8 cellular contexts compared by ENCODE assay signal in the genomic region with DNA sequence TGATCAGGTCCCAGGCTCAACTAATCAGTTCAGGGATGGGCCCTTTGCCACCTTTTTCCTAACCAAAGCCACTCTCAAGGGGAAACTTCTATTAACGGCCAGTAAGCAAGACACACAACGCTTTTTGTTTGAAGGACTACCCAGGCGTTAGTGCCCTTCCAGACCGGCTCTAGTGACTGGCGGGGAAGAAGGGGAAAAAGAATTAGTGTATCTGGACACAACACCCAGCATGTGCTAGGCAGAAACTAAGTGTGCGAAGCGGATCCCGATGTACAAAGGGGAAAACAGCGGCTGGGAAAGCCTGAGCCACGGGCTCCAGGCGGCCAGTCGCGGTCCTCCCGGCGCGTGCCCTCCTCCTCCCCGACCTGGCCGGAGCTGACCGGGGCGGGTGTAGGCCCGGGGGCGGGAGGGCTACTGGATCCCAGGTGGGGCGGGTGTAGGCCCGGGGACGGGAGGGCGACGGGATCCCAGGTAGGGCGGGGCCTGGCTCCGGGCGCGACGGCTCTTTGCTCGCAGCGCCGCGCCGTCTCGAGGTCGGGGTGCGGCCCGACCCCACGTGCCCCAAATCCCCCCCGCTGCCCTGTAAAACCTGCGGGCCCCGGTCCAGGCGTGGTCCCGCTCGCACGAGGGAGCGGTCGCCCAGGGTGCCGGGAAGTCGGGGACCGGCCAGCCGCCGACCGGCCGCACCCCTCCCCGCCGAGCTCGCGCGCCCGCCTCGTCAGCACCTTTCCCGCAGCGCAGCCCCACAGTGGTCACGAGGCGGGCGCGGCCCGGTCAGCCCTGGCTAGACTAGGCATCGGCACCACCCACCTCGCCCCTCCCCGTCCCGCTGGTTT. TPM values are rescaled to one million over a fixed set of nuclear protein-coding genes. Genes with fewer than 3 reads are reported as not detected.
DNase-seq lines count a peak whose midpoint lies in the region; ATAC-seq and TF ChIP-seq lines count a peak whose summit lies in the region.

No MANE protein-coding gene starts in this region.

- peak overlapping the region; percentile 51 for H3K4me3 ChIP-seq in colonic mucosa
- H3K4me3 ChIP-seq in liver (ENCODE audit: low read depth in 1 of 3, low read length in 3 of 3), result peak overlapping the region in 2 of 3 donors; percentile 53 to 57
- peak overlapping the region; percentile 73 to 92 for H3K4me3 ChIP-seq in tibial artery

- H3K27ac ChIP-seq in colonic mucosa (peak overlapping the region; percentile 98), liver (ENCODE audit: low read depth in 1 of 2, low read length in 2 of 2) (peak overlapping the region; percentile 100), tibial artery (peak overlapping the region; percentile 99 to 100)

- DNase-seq in DMS114 treated with DMSO at 0.1 percent for 48 hours (lab: John Stamatoyannopoulos, UW; ENCODE audit: unreplicated experiment), result peak; percentile 25
- no peak for DNase-seq in colonic mucosa
- no peak for DNase-seq in tibial artery
- DNase-seq in ureter (ENCODE audit: low spot score), result no peak

- TF ChIP-seq RAD21 in liver (IDR thresholded peaks at IDR 0.05), result peak in 1 of 2 donors; percentile 15

- H3K36me3 ChIP-seq in colonic mucosa, result no peaks in the 10 kb centered on the region
- H3K36me3 ChIP-seq in liver (ENCODE audit: control insufficient read depth in 4 of 4, insufficient read depth in 3 of 4, low read depth in 1 of 4, low read length in 3 of 4), result no peaks in the 10 kb centered on the region
- no peaks in the 10 kb centered on the region for H3K36me3 ChIP-seq in tibial artery

- TF ChIP-seq CTCF in colonic mucosa (IDR thresholded peaks at IDR 0.05), result no peak
- TF ChIP-seq CTCF in liver (IDR thresholded peaks at IDR 0.05; ENCODE audit: low read depth, low read length, missing input control), result no peak
- TF ChIP-seq CTCF in tibial artery (IDR thresholded peaks at IDR 0.05), result no peak

- under 1% methylated on average over 76 of the region's 76 CpGs for WGBS in liver

- H3K9ac ChIP-seq in colonic mucosa (ENCODE audit: low read depth in 2 of 2, low read length in 2 of 2) (peak overlapping the region; percentile 90 to 96), liver (ENCODE audit: low read depth in 1 of 2, low read length in 2 of 2) (peak overlapping the region; percentile 96 to 100)

- H3K9me3 ChIP-seq in colonic mucosa (no peaks in the 10 kb centered on the region), liver (ENCODE audit: control insufficient read depth in 4 of 4, low read length in 3 of 4) (no peaks in the 10 kb centered on the region), tibial artery (no peaks in the 10 kb centered on the region)

- intact Hi-C loops in colonic mucosa (cut with DNase I) (loop anchor here (2.0 to 5.0 kb wide), 2 partner anchors 55 to 229 kb away; a partner anchor contains a TSS), tibial artery (cut with DNase I; ENCODE audit: low total_unique reads) (loop anchor here (2.0 to 5.0 kb wide), 3 partner anchors 47 to 225 kb away; a partner anchor contains a TSS)

- H3K27me3 ChIP-seq in colonic mucosa (no peaks in the 10 kb centered on the region), liver (ENCODE audit: control insufficient read depth in 4 of 4, insufficient read depth in 4 of 4, low read length in 3 of 4) (no peaks in the 10 kb centered on the region), tibial artery (no peaks in the 10 kb centered on the region)

- H3K4me1 ChIP-seq in colonic mucosa (peaks cover 6% of the 10 kb centered on the region), liver (ENCODE audit: control insufficient read depth in 4 of 4, insufficient read depth in 4 of 4, low read length in 3 of 4) (peaks cover 0 to 16% (median 8%) of the 10 kb centered on the region in 4 donors), tibial artery (peaks cover 0 to 23% (median 15%) of the 10 kb centered on the region in 4 donors)

- ATAC-seq in GM19397 (IDR thresholded peaks at IDR 0.05; ENCODE audit: unreplicated experiment) (peak; percentile 34), HG03442 (IDR thresholded peaks at IDR 0.05; ENCODE audit: unreplicated experiment) (peak; percentile 17), SK-N-SH treated with all-trans-retinoic acid at 6 μM for 48 hours (peak; percentile 79)

TF ChIP-seq in SK-N-SH treated with all-trans-retinoic acid at 6 μM for 48 hours, 23 proteins besides CTCF, POLR2A, EP300 and RAD21 (continues in another document):
- TF ChIP-seq CSDC2 (CRISPR knock-in tag; IDR thresholded peaks at IDR 0.05) (no peak), ZC3H10 (CRISPR knock-in tag; IDR thresholded peaks at IDR 0.05) (no peak), GLIS3 (CRISPR knock-in tag; IDR thresholded peaks at IDR 0.05) (no peak), ESRRG (CRISPR knock-in tag; IDR thresholded peaks at IDR 0.05) (no peak)
- TF ChIP-seq, protein P1, sequence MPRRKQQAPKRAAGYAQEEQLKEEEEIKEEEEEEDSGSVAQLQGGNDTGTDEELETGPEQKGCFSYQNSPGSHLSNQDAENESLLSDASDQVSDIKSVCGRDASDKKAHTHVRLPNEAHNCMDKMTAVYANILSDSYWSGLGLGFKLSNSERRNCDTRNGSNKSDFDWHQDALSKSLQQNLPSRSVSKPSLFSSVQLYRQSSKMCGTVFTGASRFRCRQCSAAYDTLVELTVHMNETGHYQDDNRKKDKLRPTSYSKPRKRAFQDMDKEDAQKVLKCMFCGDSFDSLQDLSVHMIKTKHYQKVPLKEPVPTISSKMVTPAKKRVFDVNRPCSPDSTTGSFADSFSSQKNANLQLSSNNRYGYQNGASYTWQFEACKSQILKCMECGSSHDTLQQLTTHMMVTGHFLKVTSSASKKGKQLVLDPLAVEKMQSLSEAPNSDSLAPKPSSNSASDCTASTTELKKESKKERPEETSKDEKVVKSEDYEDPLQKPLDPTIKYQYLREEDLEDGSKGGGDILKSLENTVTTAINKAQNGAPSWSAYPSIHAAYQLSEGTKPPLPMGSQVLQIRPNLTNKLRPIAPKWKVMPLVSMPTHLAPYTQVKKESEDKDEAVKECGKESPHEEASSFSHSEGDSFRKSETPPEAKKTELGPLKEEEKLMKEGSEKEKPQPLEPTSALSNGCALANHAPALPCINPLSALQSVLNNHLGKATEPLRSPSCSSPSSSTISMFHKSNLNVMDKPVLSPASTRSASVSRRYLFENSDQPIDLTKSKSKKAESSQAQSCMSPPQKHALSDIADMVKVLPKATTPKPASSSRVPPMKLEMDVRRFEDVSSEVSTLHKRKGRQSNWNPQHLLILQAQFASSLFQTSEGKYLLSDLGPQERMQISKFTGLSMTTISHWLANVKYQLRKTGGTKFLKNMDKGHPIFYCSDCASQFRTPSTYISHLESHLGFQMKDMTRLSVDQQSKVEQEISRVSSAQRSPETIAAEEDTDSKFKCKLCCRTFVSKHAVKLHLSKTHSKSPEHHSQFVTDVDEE (CRISPR knock-in tag; IDR thresholded peaks at IDR 0.05), result 0 out of 2 replicates have a peak, but pooled peaks have one; percentile 48

TF ChIP-seq in liver, 16 proteins besides CTCF, POLR2A, EP300 and RAD21 (continues in another document):
- TF ChIP-seq, protein P2, sequence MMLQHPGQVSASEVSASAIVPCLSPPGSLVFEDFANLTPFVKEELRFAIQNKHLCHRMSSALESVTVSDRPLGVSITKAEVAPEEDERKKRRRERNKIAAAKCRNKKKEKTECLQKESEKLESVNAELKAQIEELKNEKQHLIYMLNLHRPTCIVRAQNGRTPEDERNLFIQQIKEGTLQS (IDR thresholded peaks at IDR 0.05), result no peak
- TF ChIP-seq JUND (IDR thresholded peaks at IDR 0.05) (no peak), GABPA (IDR thresholded peaks at IDR 0.05 in 1 of 2, conservative IDR thresholded peaks at IDR 0.05 in 1 of 2) (no peak), RXRA (IDR thresholded peaks at IDR 0.05) (no peak), HNF4G (IDR thresholded peaks at IDR 0.05) (no peak), NR2F2 (IDR thresholded peaks at IDR 0.05) (no peak), TAF1 (conservative IDR thresholded peaks at IDR 0.05) (peak; percentile 6), YY1 (IDR thresholded peaks at IDR 0.05) (peak; percentile 9), HNF4A (conservative IDR thresholded peaks at IDR 0.05) (no peak), FOXA2 (IDR thresholded peaks at IDR 0.05) (no peak)
- TF ChIP-seq, protein P3, sequence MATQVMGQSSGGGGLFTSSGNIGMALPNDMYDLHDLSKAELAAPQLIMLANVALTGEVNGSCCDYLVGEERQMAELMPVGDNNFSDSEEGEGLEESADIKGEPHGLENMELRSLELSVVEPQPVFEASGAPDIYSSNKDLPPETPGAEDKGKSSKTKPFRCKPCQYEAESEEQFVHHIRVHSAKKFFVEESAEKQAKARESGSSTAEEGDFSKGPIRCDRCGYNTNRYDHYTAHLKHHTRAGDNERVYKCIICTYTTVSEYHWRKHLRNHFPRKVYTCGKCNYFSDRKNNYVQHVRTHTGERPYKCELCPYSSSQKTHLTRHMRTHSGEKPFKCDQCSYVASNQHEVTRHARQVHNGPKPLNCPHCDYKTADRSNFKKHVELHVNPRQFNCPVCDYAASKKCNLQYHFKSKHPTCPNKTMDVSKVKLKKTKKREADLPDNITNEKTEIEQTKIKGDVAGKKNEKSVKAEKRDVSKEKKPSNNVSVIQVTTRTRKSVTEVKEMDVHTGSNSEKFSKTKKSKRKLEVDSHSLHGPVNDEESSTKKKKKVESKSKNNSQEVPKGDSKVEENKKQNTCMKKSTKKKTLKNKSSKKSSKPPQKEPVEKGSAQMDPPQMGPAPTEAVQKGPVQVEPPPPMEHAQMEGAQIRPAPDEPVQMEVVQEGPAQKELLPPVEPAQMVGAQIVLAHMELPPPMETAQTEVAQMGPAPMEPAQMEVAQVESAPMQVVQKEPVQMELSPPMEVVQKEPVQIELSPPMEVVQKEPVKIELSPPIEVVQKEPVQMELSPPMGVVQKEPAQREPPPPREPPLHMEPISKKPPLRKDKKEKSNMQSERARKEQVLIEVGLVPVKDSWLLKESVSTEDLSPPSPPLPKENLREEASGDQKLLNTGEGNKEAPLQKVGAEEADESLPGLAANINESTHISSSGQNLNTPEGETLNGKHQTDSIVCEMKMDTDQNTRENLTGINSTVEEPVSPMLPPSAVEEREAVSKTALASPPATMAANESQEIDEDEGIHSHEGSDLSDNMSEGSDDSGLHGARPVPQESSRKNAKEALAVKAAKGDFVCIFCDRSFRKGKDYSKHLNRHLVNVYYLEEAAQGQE (IDR thresholded peaks at IDR 0.05), result peak; percentile 78
- TF ChIP-seq, protein P4, sequence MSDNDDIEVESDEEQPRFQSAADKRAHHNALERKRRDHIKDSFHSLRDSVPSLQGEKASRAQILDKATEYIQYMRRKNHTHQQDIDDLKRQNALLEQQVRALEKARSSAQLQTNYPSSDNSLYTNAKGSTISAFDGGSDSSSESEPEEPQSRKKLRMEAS (IDR thresholded peaks at IDR 0.05), result peak; percentile 57

RNA-seq across cellular contexts. Expression of a gene that starts 48.8 kb away (rescaled TPM):
- total RNA-seq in colonic mucosa (10 to 100 TPM in 1 of 2 donors, 1 to 10 TPM in 1; 7.1 to 11.4 TPM), liver (10 to 100 TPM; 18.5 to 20.6 TPM), ureter (22.0 TPM)
- polyA plus RNA-seq in liver, result 1 to 10 TPM; 8.1 to 8.8 TPM

RNA-seq across cellular contexts. Expression of a gene that starts 54.7 kb away (rescaled TPM):
- total RNA-seq in colonic mucosa (100 to 1,000 TPM; 348 to 401 TPM), liver (10 to 100 TPM; 64.0 to 87.9 TPM), ureter (284 TPM)
- 100 to 1,000 TPM in 1 of 2 donors, 10 to 100 TPM in 1; 88.0 to 202 TPM for polyA plus RNA-seq in liver

Comparison
In these comparisons a context has a peak if more than half of its experiments do, and no peak if none do; other contexts are left out.
1. ATAC-seq: peak in every context shown above with its lines; median percentile 79 in SK-N-SH treated with all-trans-retinoic acid at 6 μM for 48 hours; 34 in GM19397; 17 in HG03442.